ENCODE assay signal across 19 cellular contexts in the genomic region with DNA sequence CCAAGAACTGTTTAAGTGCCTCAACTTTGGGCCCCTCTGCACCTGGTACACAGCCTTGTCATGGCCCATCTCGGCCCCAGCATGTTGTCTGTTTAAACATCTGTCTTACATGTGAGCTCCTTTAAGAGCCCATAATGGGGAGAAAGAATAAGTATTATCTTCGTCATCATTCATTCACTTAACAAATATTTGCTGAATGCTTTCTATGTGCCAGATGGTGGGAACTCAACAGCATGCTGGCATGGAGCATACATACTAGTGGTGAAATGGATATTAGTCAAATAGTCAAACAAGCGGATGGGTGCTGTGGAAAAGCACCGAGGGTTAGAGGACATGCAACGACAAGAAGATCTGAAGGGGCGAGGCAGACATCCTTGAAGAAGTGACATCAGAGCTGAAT. TPM values are rescaled to one million over a fixed set of nuclear protein-coding genes. Genes with fewer than 3 reads are reported as not detected.
A peak's percentile ranks its signal among the peaks of the same experiment; 100 is the strongest.
DNase-seq lines count a peak whose midpoint lies in the region; ATAC-seq lines count a peak whose summit lies in the region.
"Had no signal": no experiment of that assay in that cellular context is flagged by ENCODE, and none has a peak within 500 bp of the region (broad histone marks: within the 10 kb centered on the region; RNA-seq: fewer than 3 reads in every experiment).

No MANE protein-coding gene starts in this region.

- no peak overlapping the region for H3K4me3 ChIP-seq in MG63
- H3K4me3 ChIP-seq: BLaER1, PC-9 had no signal

- ATAC-seq in left colon (no peak), HG03097 (IDR thresholded peaks at IDR 0.05; ENCODE audit: low FRiP score, unreplicated experiment) (no peak)
- ATAC-seq: natural killer cell had no signal

- H3K27me3 ChIP-seq in MG63 = no peaks in the 10 kb centered on the region
- H3K27me3 ChIP-seq: BLaER1 had no signal

- H3K9me3 ChIP-seq in MG63 = no peaks in the 10 kb centered on the region
- H3K9me3 ChIP-seq: BLaER1 had no signal

- no peaks in the 10 kb centered on the region for H3K36me3 ChIP-seq in MG63
- H3K36me3 ChIP-seq: BLaER1 had no signal

- DNase-seq in DMS 273 treated with DMSO at 0.1 percent for 48 hours (lab: John Stamatoyannopoulos, UW) = peak; percentile 20
- peak; percentile 84 for DNase-seq in MG63
- peak; percentile 56 for DNase-seq in NCI-H774 (lab: John Stamatoyannopoulos, UW)
- peak; percentile 2 for DNase-seq in fibroblast of peridontal ligament (ENCODE audit: extremely low read depth)
- no peak for DNase-seq in left colon
- no peak for DNase-seq in stimulated activated CD8-positive, alpha-beta memory T cell treated with anti-CD3 and anti-CD28 coated beads, Interleukin-4, amount 100 ng/mL, for 48 hours
- DNase-seq in stimulated activated CD4-positive, alpha-beta T cell treated with anti-CD3 and anti-CD28 coated beads, Interleukin-15, amount 100 ng/mL, for 24 hours = no peak
- DNase-seq: activated B cell treated with CpG ODN at 0.5 μM for 24 hours; activated naive CD4-positive, alpha-beta T cell treated with anti-CD3 and anti-CD28 coated beads for 36 hours; cerebellar nuclear complex; KBM-7; natural killer cell; NCI-H187 treated with DMSO at 0.1 percent for 48 hours; PC-9; stimulated activated CD4-positive, alpha-beta T cell treated with anti-CD3 and anti-CD28 coated beads, Interleukin-2, amount 100 ng/mL, for 24 hours; SW 1271 had no signal

- intact Hi-C loops in left colon (cut with DNase I, micrococcal nuclease) = no loop called here

RNA-seq across cellular contexts. Expression of a gene that starts 54.5 kb away (rescaled TPM):
- 3.8 and 5.8 TPM in 2 replicates for total RNA-seq in MG63 (2014; rRNA removed; shearing (Covaris generic); ENCODE audit: low replicate concordance)
- not detected for total RNA-seq in left colon
- total RNA-seq: activated B cell treated with CpG ODN at 0.5 μM for 24 hours; activated naive CD4-positive, alpha-beta T cell treated with anti-CD3 and anti-CD28 coated beads for 36 hours; natural killer cell; renal cortical epithelial cell had no signal

Comparison
In these comparisons a context has a peak if more than half of its experiments do, and no peak if none do; other contexts are left out.
1. DNase-seq: peak in DMS 273 treated with DMSO at 0.1 percent for 48 hours (single experiment), MG63 (single experiment), NCI-H774 (single experiment) and fibroblast of peridontal ligament (single experiment); none in left colon (0 of 2), stimulated activated CD8-positive, alpha-beta memory T cell treated with anti-CD3 and anti-CD28 coated beads, Interleukin-4, amount 100 ng/mL, for 48 hours (single experiment) and stimulated activated CD4-positive, alpha-beta T cell treated with anti-CD3 and anti-CD28 coated beads, Interleukin-15, amount 100 ng/mL, for 24 hours (single experiment).